ENCODE assay signal across 4 cellular contexts in genomic region chr7:155445606-155446005, GRCh38. TPM values are rescaled to one million over a fixed set of nuclear protein-coding genes. Genes with fewer than 3 reads are reported as not detected.
"Had no signal": no experiment of that assay in that cellular context is flagged by ENCODE, and none has a peak within 500 bp of the region (broad histone marks: within the 10 kb centered on the region; RNA-seq: fewer than 3 reads in every experiment).

No MANE protein-coding gene starts in this region.

RNA-seq across cellular contexts. Expression of gene EN2, which starts 12.3 kb away (rescaled TPM):
- total RNA-seq: OCI-LY7, PC-9, Peyer's patch, RPMI7951 had no signal
